12 cellular contexts compared by ENCODE assay signal in the genomic region with DNA sequence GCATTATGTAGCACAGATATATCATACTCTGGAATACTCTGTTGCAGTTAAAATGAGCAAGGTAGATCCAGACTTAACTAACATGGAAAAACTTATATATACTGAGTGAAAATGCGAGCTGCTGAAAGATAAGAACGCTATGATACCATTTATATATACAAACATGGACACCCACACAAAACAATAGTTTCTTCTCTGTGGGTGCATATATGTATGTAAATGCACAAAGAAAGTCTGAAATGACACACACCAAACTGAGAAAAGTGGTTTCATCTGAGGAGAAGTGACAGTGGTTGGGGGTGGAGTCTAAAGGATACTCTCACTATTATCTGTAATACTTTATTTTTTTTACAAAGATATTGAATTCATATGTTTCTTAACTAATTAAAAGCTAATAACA.
DNase-seq lines count a peak whose midpoint lies in the region; ATAC-seq lines count a peak whose summit lies in the region.
"Had no signal": no experiment of that assay in that cellular context is flagged by ENCODE, and none has a peak within 500 bp of the region (broad histone marks: within the 10 kb centered on the region; RNA-seq: fewer than 3 reads in every experiment).

No MANE protein-coding gene starts in this region.

- peak; percentile 99 for ATAC-seq in GM18498 (IDR thresholded peaks at IDR 0.05; ENCODE audit: unreplicated experiment)
- ATAC-seq in GM19372 (IDR thresholded peaks at IDR 0.05; ENCODE audit: low read depth, unreplicated experiment): peak; percentile 64
- peak; percentile 97 for ATAC-seq in HG02763 (IDR thresholded peaks at IDR 0.05; ENCODE audit: unreplicated experiment)
- peak; percentile 95 for ATAC-seq in HG03457 (IDR thresholded peaks at IDR 0.05; ENCODE audit: unreplicated experiment)
- ATAC-seq: mucosa of descending colon had no signal

- DNase-seq in stimulated activated CD8-positive, alpha-beta memory T cell treated with anti-CD3 and anti-CD28 coated beads, Interleukin-4, amount 100 ng/mL, for 48 hours: no peak
- no peak for DNase-seq in HuH-7 (ENCODE audit: low spot score)
- no peak for DNase-seq in stimulated activated CD4-positive, alpha-beta T cell treated with anti-CD3 and anti-CD28 coated beads, Interleukin-1b, Interleukin-23, amount 100 ng/mL, for 48 hours
- DNase-seq in HK-2 (ENCODE audit: unreplicated experiment): no peak
- DNase-seq: brain microvascular endothelial cell, erythroblast, GDM1, mucosa of descending colon had no signal
